27 cellular contexts compared by ENCODE assay signal in the genomic region with DNA sequence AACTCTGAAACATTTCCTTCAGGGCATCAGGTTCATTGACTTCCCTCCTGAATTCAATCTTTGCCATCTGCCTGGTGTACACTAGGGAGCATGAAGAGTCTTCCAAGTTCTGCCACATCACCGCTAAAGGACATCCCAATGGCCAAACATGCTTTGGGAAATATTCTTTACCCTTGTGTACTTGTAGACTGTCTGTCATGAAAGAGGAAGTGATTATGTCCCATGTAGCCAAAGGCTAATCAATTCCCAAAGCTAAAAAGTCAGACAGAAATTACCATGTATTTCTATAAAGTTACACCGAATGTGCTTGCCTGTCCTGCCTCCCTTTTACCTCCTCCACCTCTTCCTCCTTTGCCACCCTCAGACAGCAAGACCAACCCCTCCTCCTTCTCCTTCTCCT. TPM values are rescaled to one million over a fixed set of nuclear protein-coding genes. Genes with fewer than 3 reads are reported as not detected.
"Had no signal": no experiment of that assay in that cellular context is flagged by ENCODE, and none has a peak within 500 bp of the region (broad histone marks: within the 10 kb centered on the region; RNA-seq: fewer than 3 reads in every experiment).

No MANE protein-coding gene starts in this region.

- H3K4me3 ChIP-seq: cardiac muscle cell, left ventricle myocardium inferior, pancreas, thoracic aorta, upper lobe of left lung had no signal

- H3K9me3 ChIP-seq: neutrophil, pancreas, thoracic aorta, upper lobe of left lung had no signal

- H3K27ac ChIP-seq: cardiac muscle cell, esophagus muscularis mucosa, left ventricle myocardium inferior, neutrophil, pancreas, thoracic aorta, upper lobe of left lung had no signal

- H3K4me1 ChIP-seq: pancreas had no signal

- DNase-seq: activated CD4-positive, alpha-beta memory T cell treated with anti-CD3 and anti-CD28 coated beads, Interleukin-2, amount 10 ng/mL, durations not matched to agents 7 days and 5 days; activated CD4-positive, alpha-beta T cell treated with anti-CD3 and anti-CD28 coated beads for 4 hours; activated CD4-positive, CD25-positive, alpha-beta regulatory T cell; activated effector memory CD4-positive, alpha-beta T cell treated with Interleukin-2 at 50 U/mL for 16 hours; activated naive CD4-positive, alpha-beta T cell treated with anti-CD3 and anti-CD28 coated beads, Interleukin-2, amount 10 ng/mL, durations not matched to agents 7 days and 5 days; activated naive CD8-positive, alpha-beta T cell treated with anti-CD3 and anti-CD28 coated beads, Interleukin-2, amount 50 U/mL, for 24 hours; activated T-cell treated with anti-CD3 and anti-CD28 coated beads, Interleukin-2, amount 50 U/mL, for 72 hours; dermis blood vessel endothelial cell; effector memory CD4-positive, alpha-beta T cell; hippocampal formation; left ventricle myocardium inferior; midbrain; pancreas; right cardiac atrium; stimulated activated CD4-positive, alpha-beta T cell treated with anti-CD3 and anti-CD28 coated beads, Interleukin-4, amount 100 ng/mL, for 24 hours; stimulated activated naive CD4-positive, alpha-beta T cell treated with Interleukin-2 at 50 U/mL for 16 hours; T-helper 17 cell; upper lobe of left lung had no signal

- H3K27me3 ChIP-seq: pancreas, upper lobe of left lung had no signal

- H3K36me3 ChIP-seq: cardiac muscle cell, esophagus muscularis mucosa, neutrophil, pancreas, thoracic aorta, upper lobe of left lung had no signal

- FAIRE-seq: frontal cortex, pancreas had no signal

RNA-seq across cellular contexts. Expression of gene OR2S2, which starts 49.9 kb away (rescaled TPM):
- total RNA-seq: activated CD4-positive, alpha-beta memory T cell treated with anti-CD3 and anti-CD28 coated beads, Interleukin-2, amount 10 ng/mL, durations not matched to agents 7 days and 5 days; activated T-cell treated with anti-CD3 and anti-CD28 coated beads, Interleukin-2, amount 50 U/mL, for 72 hours; cardiac muscle cell; chondrocyte; dermis blood vessel endothelial cell; esophagus muscularis mucosa; frontal cortex; left ventricle myocardium inferior; lung microvascular endothelial cell; natural killer cell treated with Interleukin-12 subunit alpha and Interleukin-12 subunit beta and Interleukin-15 and Interleukin-18, amount 100 ng/mL, for 72 hours; pancreas; pulmonary artery endothelial cell; right cardiac atrium; T-helper 17 cell; thoracic aorta; upper lobe of left lung had no signal
- polyA plus RNA-seq: cardiac muscle cell, pancreas, right cardiac atrium had no signal
